15 cellular contexts compared by ENCODE assay signal in the genomic region with DNA sequence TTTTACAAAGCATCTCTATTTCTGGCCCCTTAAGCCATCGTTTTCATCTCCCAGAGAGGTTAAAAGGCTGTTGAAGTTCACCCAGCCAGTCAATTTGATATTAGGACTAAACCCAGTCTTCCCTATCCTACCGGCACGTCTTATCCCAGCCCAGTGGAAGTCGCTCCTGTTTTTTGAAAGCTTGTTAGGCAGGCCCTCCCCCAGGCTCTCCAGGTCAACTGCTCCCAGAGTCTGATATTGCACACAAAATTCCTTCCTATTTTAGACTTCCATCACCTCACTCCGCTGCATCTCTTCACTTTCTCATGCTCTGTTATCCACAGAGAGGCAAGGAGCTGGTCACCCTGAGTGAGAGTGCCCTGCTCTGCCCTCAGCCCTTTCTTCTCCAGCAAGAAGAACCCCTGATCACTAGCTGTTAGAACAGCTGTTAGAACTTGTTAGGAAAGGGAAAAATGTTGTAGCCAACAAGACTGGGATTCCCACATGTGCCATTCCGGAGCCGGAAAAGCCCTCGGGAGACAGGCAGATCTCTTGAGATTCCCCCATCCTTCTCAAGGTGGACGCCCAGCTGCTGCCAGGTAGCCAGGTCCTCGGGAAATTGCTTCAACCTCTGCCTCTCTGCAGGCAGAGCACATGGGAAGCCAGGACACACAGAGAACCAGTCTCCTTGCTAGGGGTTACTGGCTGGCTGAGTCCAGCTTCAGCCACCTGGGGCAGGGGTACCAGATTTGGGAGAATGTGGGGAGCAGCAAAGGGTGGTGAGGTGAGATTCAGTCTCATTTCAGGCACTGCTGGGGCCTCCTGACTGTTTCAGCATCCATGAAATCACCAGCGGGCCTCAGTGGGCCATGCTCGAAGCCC. TPM values are rescaled to one million over a fixed set of nuclear protein-coding genes. Genes with fewer than 3 reads are reported as not detected.
DNase-seq lines count a peak whose midpoint lies in the region; ATAC-seq, FAIRE-seq and TF ChIP-seq lines count a peak whose summit lies in the region.
"Had no signal": no experiment of that assay in that cellular context is flagged by ENCODE, and none has a peak within 500 bp of the region (broad histone marks: within the 10 kb centered on the region; RNA-seq: fewer than 3 reads in every experiment).

No MANE protein-coding gene starts in this region.

- H3K79me1 ChIP-seq in H1 (ENCODE audit: low read depth, low read length), result no peaks in the 10 kb centered on the region

- no peaks in the 10 kb centered on the region for H3K4me1 Mint-ChIP-seq in activated CD4-positive, alpha-beta T cell treated with anti-CD3 and anti-CD28 coated beads for 36 hours

- peaks cover 6% of the 10 kb centered on the region for H3K23me2 ChIP-seq in H1 (ENCODE audit: low read depth, low read length)

- CTCF ChIA-PET in H1 (lab: Charles Lee; ENCODE audit: partially characterized antibody), result interaction anchor here (0.8 to 3.0 kb wide), 7 partner anchors 15 to 197 kb away, joined by 3 to 13 read pairs (median 4); partner anchors contain the start of gene PLXNA2
- CTCF ChIA-PET in activated CD4-positive, alpha-beta T cell treated with anti-CD3 and anti-CD28 coated beads for 36 hours (lab: Charles Lee), result interaction anchor here (0.7 to 1.2 kb wide), 2 partner anchors 27 to 86 kb away, joined by 3 to 4 read pairs; no protein-coding TSS in a partner anchor

- H3K4me2 ChIP-seq in H1 (ENCODE audit: insufficient read depth in 1 of 2, low read depth in 2 of 2, low read length in 2 of 2) (no peak overlapping the region), Karpas-422 (ENCODE audit: low read depth, low read length, poor library complexity, severe bottlenecking) (no peak overlapping the region)

- H3K4me1 ChIP-seq in H1 (replicated peaks in 1 of 4; ENCODE audit: control insufficient read depth in 3 of 4, insufficient read depth in 4 of 4, low read length in 3 of 4) (no peaks in the 10 kb centered on the region), muscle layer of colon (ENCODE audit: insufficient read depth, low read length) (peaks cover 20% of the 10 kb centered on the region), subcutaneous abdominal adipose tissue (ENCODE audit: control insufficient read depth in 5 of 5, insufficient read depth in 5 of 5, low read length in 5 of 5) (peaks cover 9 to 86% (median 35%) of the 10 kb centered on the region in 5 donors), Karpas-422 (ENCODE audit: low read length) (no peaks in the 10 kb centered on the region)

- H2BK5ac ChIP-seq in H1 (ENCODE audit: low read depth, low read length), result no peak overlapping the region

- no peak overlapping the region for H4K5ac ChIP-seq in H1 (ENCODE audit: insufficient read length, low read depth, low read length)

- no peak overlapping the region for H3K27ac ChIP-seq in H1 (ENCODE audit: low read depth, low read length)
- peak overlapping the region; percentile 37 for H3K27ac ChIP-seq in muscle layer of colon (ENCODE audit: low read depth, low read length)
- H3K27ac ChIP-seq in subcutaneous abdominal adipose tissue (ENCODE audit: low read depth, low read length), result peak overlapping the region; percentile 77
- no peak overlapping the region for H3K27ac ChIP-seq in Karpas-422 (ENCODE audit: low read length)

- H3K9me2 ChIP-seq in Karpas-422 (replicated peaks; ENCODE audit: insufficient read depth, low read length), result no peaks in the 10 kb centered on the region

- peak overlapping the region; percentile 72 for H4K8ac ChIP-seq in H1 (ENCODE audit: extremely low read depth, insufficient read depth, low read length)

- no peak overlapping the region for H2AK5ac ChIP-seq in H1 (ENCODE audit: low read depth, low read length)

- H3K23ac ChIP-seq in H1 (ENCODE audit: insufficient read length), result no peak overlapping the region

- no peak overlapping the region for H2BK20ac ChIP-seq in H1 (ENCODE audit: low read length)

- ATAC-seq in GM21423 (IDR thresholded peaks at IDR 0.05; ENCODE audit: unreplicated experiment) (no peak), HG03097 (IDR thresholded peaks at IDR 0.05; ENCODE audit: low FRiP score, unreplicated experiment) (no peak)
- no peak for ATAC-seq in activated CD4-positive, alpha-beta T cell treated with anti-CD3 and anti-CD28 coated beads for 36 hours
- ATAC-seq: activated naive CD8-positive, alpha-beta T cell treated with anti-CD3 and anti-CD28 coated beads, Interleukin-2, amount 50 U/mL, for 24 hours had no signal

- H3K36me3 ChIP-seq in H1 (ENCODE audit: control insufficient read depth in 2 of 4, insufficient read depth in 4 of 4, low read length in 3 of 4), result no peaks in the 10 kb centered on the region
- H3K36me3 ChIP-seq in muscle layer of colon (ENCODE audit: insufficient read depth, low read length), result peaks cover 17% of the 10 kb centered on the region
- peaks cover 5 to 28% (median 26%) of the 10 kb centered on the region in 5 donors for H3K36me3 ChIP-seq in subcutaneous abdominal adipose tissue (ENCODE audit: control insufficient read depth in 5 of 5, insufficient read depth in 5 of 5, low read length in 5 of 5)
- H3K36me3 ChIP-seq in Karpas-422 (ENCODE audit: insufficient read depth, low read length), result no peaks in the 10 kb centered on the region

- H4K20me1 ChIP-seq in H1 (replicated peaks in 1 of 2; ENCODE audit: control insufficient read depth in 1 of 2, insufficient read depth in 2 of 2, low read length in 2 of 2) (no peaks in the 10 kb centered on the region), Karpas-422 (ENCODE audit: insufficient read depth, low read depth, low read length) (0 out of 2 replicates have a peak, but pooled peaks cover 4% of the 10 kb centered on the region)

- TF ChIP-seq CTCF in H1 (IDR thresholded peaks at IDR 0.05; ENCODE audit: control extremely low read depth in 1 of 3, insufficient read depth in 1 of 3, low read depth in 1 of 3, low read length in 3 of 3), result no peak

- H2BK12ac ChIP-seq in H1 (ENCODE audit: low read depth, low read length), result no peak overlapping the region

- DNase-seq in LHCN-M2 (ENCODE audit: low read depth), result peak; percentile 60
- no peak for DNase-seq in H1 (ENCODE audit: low read depth in 1 of 2, low spot score in 2 of 2)
- no peak for DNase-seq in Karpas-422
- DNase-seq in activated CD4-positive, alpha-beta T cell treated with anti-CD3 and anti-CD28 coated beads for 36 hours, result no peak
- DNase-seq: activated naive CD8-positive, alpha-beta T cell treated with anti-CD3 and anti-CD28 coated beads, Interleukin-2, amount 50 U/mL, for 24 hours; activated T-cell treated with anti-CD3 and anti-CD28 coated beads, Interleukin-2, amount 50 U/mL, for 1 hour; GDM1; hippocampal formation; MM.1S; NCI-H774 had no signal

- TF ChIP-seq EP300 in H1 (IDR thresholded peaks at IDR 0.05; ENCODE audit: borderline replicate concordance in 1 of 2, low read depth in 2 of 2, low read length in 2 of 2), result no peak

- TF ChIP-seq RAD21 in H1 (IDR thresholded peaks at IDR 0.05 in 1 of 2, conservative IDR thresholded peaks at IDR 0.05 in 1 of 2; ENCODE audit: low read depth in 2 of 2, low read length in 2 of 2), result no peak

- peaks cover 7% of the 10 kb centered on the region for H3K27me3 Mint-ChIP-seq in activated CD4-positive, alpha-beta T cell treated with anti-CD3 and anti-CD28 coated beads for 36 hours

- no peaks in the 10 kb centered on the region for H3K79me2 ChIP-seq in H1 (ENCODE audit: control insufficient read depth in 1 of 2, insufficient read depth in 2 of 2, low read length in 2 of 2)
- no peaks in the 10 kb centered on the region for H3K79me2 ChIP-seq in Karpas-422 (ENCODE audit: low read length)

- intact Hi-C loops in activated CD4-positive, alpha-beta T cell treated with anti-CD3 and anti-CD28 coated beads for 36 hours (cut with DNase I, micrococcal nuclease), result no loop called here

- H2AFZ ChIP-seq in H1 (ENCODE audit: low read length), result no peak overlapping the region
- H2AFZ ChIP-seq in Karpas-422 (ENCODE audit: low read length), result no peak overlapping the region

- H3K4me3 Mint-ChIP-seq in activated CD4-positive, alpha-beta T cell treated with anti-CD3 and anti-CD28 coated beads for 36 hours, result no peak overlapping the region
- H3K4me3 Mint-ChIP-seq: activated naive CD8-positive, alpha-beta T cell treated with anti-CD3 and anti-CD28 coated beads, Interleukin-2, amount 50 U/mL, for 24 hours; T-helper 2 cell treated with Interferon-gamma antibody and Interleukin-4, amounts not matched to agents 5 μg/mL and 100 μg/mL, for 36 hours had no signal

- H3K27me3 ChIP-seq in H1 (replicated peaks in 1 of 4; ENCODE audit: control insufficient read depth in 3 of 4, extremely low read depth in 1 of 4, insufficient read depth in 3 of 4, low read length in 3 of 4) (no peaks in the 10 kb centered on the region), muscle layer of colon (ENCODE audit: control insufficient read depth in 1 of 2, insufficient read depth in 2 of 2, low read length in 2 of 2) (no peaks in the 10 kb centered on the region), subcutaneous abdominal adipose tissue (ENCODE audit: control insufficient read depth in 5 of 5, insufficient read depth in 4 of 5, low read length in 5 of 5) (no peaks in the 10 kb centered on the region), Karpas-422 (ENCODE audit: low read length) (no peaks in the 10 kb centered on the region)

- H3K9me3 ChIP-seq in H1 (ENCODE audit: insufficient read depth in 2 of 2, low read depth in 1 of 2, low read length in 1 of 2) (no peaks in the 10 kb centered on the region), muscle layer of colon (ENCODE audit: low read length) (no peaks in the 10 kb centered on the region), subcutaneous abdominal adipose tissue (ENCODE audit: control insufficient read depth in 5 of 5, low read length in 5 of 5) (no peaks in the 10 kb centered on the region), Karpas-422 (ENCODE audit: low read length) (no peaks in the 10 kb centered on the region)

- no peak overlapping the region for H3K18ac ChIP-seq in H1 (ENCODE audit: extremely low read depth, low read length)

- POLR2A ChIA-PET in H1 (lab: Charles Lee; ENCODE audit: partially characterized antibody), result no interaction called here
- POLR2A ChIA-PET in activated CD4-positive, alpha-beta T cell treated with anti-CD3 and anti-CD28 coated beads for 36 hours (lab: Charles Lee), result no interaction called here

- WGBS in H1 (ENCODE audit: extremely low coverage in 1 of 2, insufficient coverage in 1 of 2, insufficient read length in 1 of 2, insufficient replicate concordance in 2 of 2, low coverage in 1 of 2, low lambda C conversion rate in 2 of 2, missing lambda C conversion rate in 1 of 2), 2 experiments, result 87% methylated on average over 12 of the region's 12 CpGs; no CpG with 5 or more reads in 1 of the 2 experiments

- H3K9ac ChIP-seq in H1 (replicated peaks in 1 of 4; ENCODE audit: extremely low read depth in 1 of 4, low read depth in 3 of 4, low read length in 3 of 4) (no peak overlapping the region), muscle layer of colon (ENCODE audit: low read length) (no peak overlapping the region), subcutaneous abdominal adipose tissue (ENCODE audit: low read length in 5 of 5) (peak overlapping the region in 1 of 5 donors; percentile 33), Karpas-422 (ENCODE audit: low read length) (no peak overlapping the region)

- TF ChIP-seq POLR2A in H1 (IDR thresholded peaks at IDR 0.05; ENCODE audit: control extremely low read depth in 1 of 2, low read depth in 2 of 2, low read length in 2 of 2), result no peak

- no peak overlapping the region for H3K4ac ChIP-seq in H1 (replicated peaks; ENCODE audit: insufficient read length, low read depth, low read length)

- H3K4me3 ChIP-seq in H1 (ENCODE audit: extremely low read depth in 1 of 4, insufficient read depth in 2 of 4, low read depth in 3 of 4, low read length in 4 of 4), result no peak overlapping the region
- H3K4me3 ChIP-seq in muscle layer of colon (ENCODE audit: low read depth in 1 of 2, low read length in 2 of 2), result no peak overlapping the region
- no peak overlapping the region for H3K4me3 ChIP-seq in subcutaneous abdominal adipose tissue (ENCODE audit: low read depth in 1 of 5, low read length in 5 of 5)
- H3K4me3 ChIP-seq in Karpas-422 (ENCODE audit: low read length), result no peak overlapping the region

- no peak overlapping the region for H3K27ac Mint-ChIP-seq in activated CD4-positive, alpha-beta T cell treated with anti-CD3 and anti-CD28 coated beads for 36 hours
- H3K27ac Mint-ChIP-seq: activated naive CD8-positive, alpha-beta T cell treated with anti-CD3 and anti-CD28 coated beads, Interleukin-2, amount 50 U/mL, for 24 hours; T-helper 2 cell treated with Interferon-gamma antibody and Interleukin-4, amounts not matched to agents 5 μg/mL and 100 μg/mL, for 36 hours had no signal

- no peak overlapping the region for H2BK15ac ChIP-seq in H1 (ENCODE audit: low read length)

- no peak overlapping the region for H4K91ac ChIP-seq in H1 (replicated peaks; ENCODE audit: insufficient read length, low read length)

- no peaks in the 10 kb centered on the region for H3K36me3 Mint-ChIP-seq in activated CD4-positive, alpha-beta T cell treated with anti-CD3 and anti-CD28 coated beads for 36 hours (ENCODE audit: low read depth)

- no peak overlapping the region for H3K14ac ChIP-seq in H1 (ENCODE audit: insufficient read length)

- H2BK120ac ChIP-seq in H1 (replicated peaks; ENCODE audit: low read depth, low read length), result no peak overlapping the region

- FAIRE-seq in H1 (lab: Jason Lieb, UNC), result no peak

- H3K9me3 Mint-ChIP-seq in activated CD4-positive, alpha-beta T cell treated with anti-CD3 and anti-CD28 coated beads for 36 hours (ENCODE audit: low read depth), result no peaks in the 10 kb centered on the region
- H3K9me3 Mint-ChIP-seq: activated naive CD8-positive, alpha-beta T cell treated with anti-CD3 and anti-CD28 coated beads, Interleukin-2, amount 50 U/mL, for 24 hours; T-helper 2 cell treated with Interferon-gamma antibody and Interleukin-4, amounts not matched to agents 5 μg/mL and 100 μg/mL, for 36 hours had no signal

- no peak overlapping the region for H3K56ac ChIP-seq in H1 (replicated peaks; ENCODE audit: insufficient read length, low read depth, low read length)

RNA-seq across cellular contexts. Expression of gene PLXNA2, which starts 25.7 kb away (rescaled TPM):
- total RNA-seq in LHCN-M2 (2014; rRNA removed), result 17.7 and 24.2 TPM in 2 replicates
- polyA plus RNA-seq in LHCN-M2 (2012), result 6.8 TPM
- total RNA-seq in H1 (2021; fragmentation: NEBNext Ultra II Directional; extraction: Animal tissue kit (Norgen Biotek cat#: 25700)), result 1.5 and 2.0 TPM in 2 replicates
- polyA plus RNA-seq in H1 (2011; rRNA removed), result 0.33 and 0.71 TPM in 2 replicates
- 0.47 TPM for polyA plus RNA-seq in H1 (2011; cell fraction: cytosol; rRNA removed)
- 1.8 TPM for polyA plus RNA-seq in H1 (2011; cell fraction: nucleus; rRNA removed)
- polyA plus RNA-seq in H1 (2012, experiment 1 of 2), result 0.53 to 0.99 TPM (median 0.61 TPM) in 4 replicates
- polyA plus RNA-seq in H1 (2012, experiment 2 of 2), result 0.34 TPM
- 0.65 TPM for polyA plus RNA-seq in H1 (2013, experiment 1 of 2)
- polyA plus RNA-seq in H1 (2013, experiment 2 of 2), result 0.48 TPM
- 1.0 and 1.5 TPM in 2 replicates for polyA minus RNA-seq in H1 (2011; rRNA and poly(A)+ RNA removed)
- polyA minus RNA-seq in H1 (2011; cell fraction: cytosol; rRNA and poly(A)+ RNA removed), result 0.44 TPM
- polyA minus RNA-seq in H1 (2011; cell fraction: nucleus; rRNA and poly(A)+ RNA removed), result 2.5 TPM
- total RNA-seq in Karpas-422 (2014; rRNA removed; shearing (Covaris generic); ENCODE audit: low replicate concordance), result not detected in 2 replicates
- total RNA-seq in activated CD4-positive, alpha-beta T cell treated with anti-CD3 and anti-CD28 coated beads for 36 hours, result under 1 TPM in 1 of 2 experiments, not detected in 1; 0.04 TPM

Comparison
In these comparisons a context has a peak if more than half of its experiments do, and no peak if none do; other contexts are left out.
1. H3K27ac ChIP-seq: peak in muscle layer of colon (single experiment) and subcutaneous abdominal adipose tissue (single experiment); none in H1 (single experiment) and Karpas-422 (single experiment).